In the genomic region with DNA sequence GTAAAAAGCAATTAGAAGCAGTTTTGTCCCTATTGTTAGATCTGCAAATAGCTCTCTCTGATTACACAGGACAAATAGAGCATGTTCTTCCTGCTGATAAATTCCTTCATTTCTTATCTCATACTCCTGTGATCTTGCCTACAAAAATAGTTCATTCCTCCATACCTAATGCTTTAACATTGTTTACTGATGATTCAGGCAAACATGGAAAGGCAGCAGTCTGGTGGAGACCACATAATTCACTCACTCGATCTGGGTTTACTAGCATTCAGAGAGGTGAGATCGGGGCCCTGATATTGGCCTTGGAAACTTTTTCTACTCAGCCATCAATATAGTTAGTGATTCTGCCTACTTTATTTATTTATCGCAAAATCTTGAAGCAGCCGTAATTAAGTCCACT, we compare ENCODE assay signal across 18 cellular contexts. TPM values are rescaled to one million over a fixed set of nuclear protein-coding genes. Genes with fewer than 3 reads are reported as not detected.
"Had no signal": no experiment of that assay in that cellular context is flagged by ENCODE, and none has a peak within 500 bp of the region (broad histone marks: within the 10 kb centered on the region; RNA-seq: fewer than 3 reads in every experiment).

No MANE protein-coding gene starts in this region.

- H3K9me3 ChIP-seq: gastrocnemius medialis, lower lobe of right lung, prostate gland had no signal

- H3K4me1 ChIP-seq: gastrocnemius medialis, lower lobe of right lung, prostate gland had no signal

- H3K27ac ChIP-seq: cardiac muscle cell, coronary artery, epithelial cell of prostate, gastrocnemius medialis, lower lobe of right lung, prostate gland had no signal

- H3K4me3 ChIP-seq: cardiac muscle cell, coronary artery, gastrocnemius medialis, lower lobe of right lung, prostate gland had no signal

- DNase-seq: activated CD4-positive, alpha-beta memory T cell treated with anti-CD3 and anti-CD28 coated beads, Interleukin-2, amount 10 ng/mL, durations not matched to agents 7 days and 5 days; activated CD4-positive, alpha-beta T cell treated with anti-CD3 and anti-CD28 coated beads for 1 hour; activated gamma-delta T cell treated with Interleukin-2 at 50 U/mL for 16 hours; activated naive CD8-positive, alpha-beta T cell treated with anti-CD3 and anti-CD28 coated beads, Interleukin-2, amount 10 ng/mL, durations not matched to agents 7 days and 5 days; activated T-cell treated with anti-CD3 and anti-CD28 coated beads, Interleukin-2, amount 50 U/mL, for 72 hours; aorta; effector memory CD4-positive, alpha-beta T cell; gastrocnemius medialis; lower lobe of right lung; natural killer cell; stimulated activated CD4-positive, alpha-beta T cell treated with anti-CD3 and anti-CD28 coated beads, Interleukin-12 subunit alpha, Interleukin-12 subunit beta, amount 100 ng/mL, for 4 hours; stimulated activated CD4-positive, alpha-beta T cell treated with anti-CD3 and anti-CD28 coated beads, Interleukin-4, amount 100 ng/mL, for 1 hour; stimulated activated CD8-positive, alpha-beta memory T cell treated with anti-CD3 and anti-CD28 coated beads, Interleukin-4, amount 100 ng/mL, for 48 hours had no signal

- H3K27me3 ChIP-seq: cardiac muscle cell, gastrocnemius medialis had no signal

- H3K36me3 ChIP-seq: cardiac muscle cell, gastrocnemius medialis, lower lobe of right lung, prostate gland had no signal

- ATAC-seq: activated T-cell treated with anti-CD3 and anti-CD28 coated beads, Interleukin-2, amount 50 U/mL, for 72 hours; gastrocnemius medialis; lower lobe of right lung; natural killer cell; sciatic nerve had no signal

RNA-seq across cellular contexts. Expression of gene HLA-DOA, which starts 43.8 kb away (rescaled TPM):
- polyA plus RNA-seq: cardiac muscle cell had no signal
